In the genomic region with DNA sequence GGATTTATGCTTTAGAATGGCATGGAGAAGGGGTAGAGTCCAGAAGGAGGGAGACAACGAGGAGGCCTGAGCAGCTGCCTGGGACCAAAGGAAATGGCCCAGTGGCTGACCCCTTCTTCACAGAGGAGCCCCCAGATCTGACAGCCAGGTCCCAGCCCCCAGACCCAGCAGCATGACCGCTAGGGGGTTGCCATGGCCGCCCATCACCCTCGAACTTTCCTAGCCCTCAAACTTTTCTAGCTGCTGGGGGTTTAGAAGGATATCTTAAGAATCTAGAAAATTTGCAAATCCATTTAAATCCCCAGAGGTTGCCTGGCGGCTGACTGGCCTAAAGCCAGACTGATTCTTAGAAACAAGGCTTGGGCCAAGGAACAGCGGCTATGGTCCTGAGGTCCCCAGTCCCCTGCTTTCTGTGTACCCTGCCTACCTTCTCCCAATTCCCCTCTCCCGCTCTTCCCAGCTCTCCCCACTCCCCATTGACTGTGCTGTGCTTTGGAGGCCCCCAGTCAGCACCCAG, we compare ENCODE assay signal across 1 cellular context.
TF ChIP-seq lines count a peak whose summit lies in the region.

No MANE protein-coding gene starts in this region.

TF ChIP-seq in SK-N-SH treated with all-trans-retinoic acid at 6 μM for 48 hours, 23 proteins besides CTCF, POLR2A, EP300 and RAD21 (continued from another document):
- TF ChIP-seq ZFP30 (CRISPR knock-in tag; IDR thresholded peaks at IDR 0.05) (no peak), TOX (CRISPR knock-in tag; IDR thresholded peaks at IDR 0.05; ENCODE audit: borderline replicate concordance) (no peak), ESRRG (CRISPR knock-in tag; IDR thresholded peaks at IDR 0.05) (no peak), RARB (CRISPR knock-in tag; IDR thresholded peaks at IDR 0.05) (no peak), ZNF70 (CRISPR knock-in tag; IDR thresholded peaks at IDR 0.05) (no peak), PPARA (CRISPR knock-in tag; IDR thresholded peaks at IDR 0.05; ENCODE audit: borderline replicate concordance) (no peak), ARNTL (CRISPR knock-in tag; IDR thresholded peaks at IDR 0.05; ENCODE audit: borderline replicate concordance, low read depth) (no peak), ISL1 (CRISPR knock-in tag; IDR thresholded peaks at IDR 0.05) (no peak), ZNF565 (CRISPR knock-in tag; conservative IDR thresholded peaks at IDR 0.05; ENCODE audit: low read depth) (no peak), SNAI2 (CRISPR knock-in tag; IDR thresholded peaks at IDR 0.05) (no peak)
- TF ChIP-seq, protein P1, sequence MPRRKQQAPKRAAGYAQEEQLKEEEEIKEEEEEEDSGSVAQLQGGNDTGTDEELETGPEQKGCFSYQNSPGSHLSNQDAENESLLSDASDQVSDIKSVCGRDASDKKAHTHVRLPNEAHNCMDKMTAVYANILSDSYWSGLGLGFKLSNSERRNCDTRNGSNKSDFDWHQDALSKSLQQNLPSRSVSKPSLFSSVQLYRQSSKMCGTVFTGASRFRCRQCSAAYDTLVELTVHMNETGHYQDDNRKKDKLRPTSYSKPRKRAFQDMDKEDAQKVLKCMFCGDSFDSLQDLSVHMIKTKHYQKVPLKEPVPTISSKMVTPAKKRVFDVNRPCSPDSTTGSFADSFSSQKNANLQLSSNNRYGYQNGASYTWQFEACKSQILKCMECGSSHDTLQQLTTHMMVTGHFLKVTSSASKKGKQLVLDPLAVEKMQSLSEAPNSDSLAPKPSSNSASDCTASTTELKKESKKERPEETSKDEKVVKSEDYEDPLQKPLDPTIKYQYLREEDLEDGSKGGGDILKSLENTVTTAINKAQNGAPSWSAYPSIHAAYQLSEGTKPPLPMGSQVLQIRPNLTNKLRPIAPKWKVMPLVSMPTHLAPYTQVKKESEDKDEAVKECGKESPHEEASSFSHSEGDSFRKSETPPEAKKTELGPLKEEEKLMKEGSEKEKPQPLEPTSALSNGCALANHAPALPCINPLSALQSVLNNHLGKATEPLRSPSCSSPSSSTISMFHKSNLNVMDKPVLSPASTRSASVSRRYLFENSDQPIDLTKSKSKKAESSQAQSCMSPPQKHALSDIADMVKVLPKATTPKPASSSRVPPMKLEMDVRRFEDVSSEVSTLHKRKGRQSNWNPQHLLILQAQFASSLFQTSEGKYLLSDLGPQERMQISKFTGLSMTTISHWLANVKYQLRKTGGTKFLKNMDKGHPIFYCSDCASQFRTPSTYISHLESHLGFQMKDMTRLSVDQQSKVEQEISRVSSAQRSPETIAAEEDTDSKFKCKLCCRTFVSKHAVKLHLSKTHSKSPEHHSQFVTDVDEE (CRISPR knock-in tag; IDR thresholded peaks at IDR 0.05), result no peak
- TF ChIP-seq, protein P2, sequence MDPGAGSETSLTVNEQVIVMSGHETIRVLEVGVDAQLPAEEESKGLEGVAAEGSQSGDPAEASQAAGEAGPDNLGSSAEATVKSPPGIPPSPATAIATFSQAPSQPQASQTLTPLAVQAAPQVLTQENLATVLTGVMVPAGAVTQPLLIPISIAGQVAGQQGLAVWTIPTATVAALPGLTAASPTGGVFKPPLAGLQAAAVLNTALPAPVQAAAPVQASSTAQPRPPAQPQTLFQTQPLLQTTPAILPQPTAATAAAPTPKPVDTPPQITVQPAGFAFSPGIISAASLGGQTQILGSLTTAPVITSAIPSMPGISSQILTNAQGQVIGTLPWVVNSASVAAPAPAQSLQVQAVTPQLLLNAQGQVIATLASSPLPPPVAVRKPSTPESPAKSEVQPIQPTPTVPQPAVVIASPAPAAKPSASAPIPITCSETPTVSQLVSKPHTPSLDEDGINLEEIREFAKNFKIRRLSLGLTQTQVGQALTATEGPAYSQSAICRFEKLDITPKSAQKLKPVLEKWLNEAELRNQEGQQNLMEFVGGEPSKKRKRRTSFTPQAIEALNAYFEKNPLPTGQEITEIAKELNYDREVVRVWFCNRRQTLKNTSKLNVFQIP (CRISPR knock-in tag; IDR thresholded peaks at IDR 0.05; ENCODE audit: borderline replicate concordance, low read depth), result no peak
- TF ChIP-seq, protein P3, sequence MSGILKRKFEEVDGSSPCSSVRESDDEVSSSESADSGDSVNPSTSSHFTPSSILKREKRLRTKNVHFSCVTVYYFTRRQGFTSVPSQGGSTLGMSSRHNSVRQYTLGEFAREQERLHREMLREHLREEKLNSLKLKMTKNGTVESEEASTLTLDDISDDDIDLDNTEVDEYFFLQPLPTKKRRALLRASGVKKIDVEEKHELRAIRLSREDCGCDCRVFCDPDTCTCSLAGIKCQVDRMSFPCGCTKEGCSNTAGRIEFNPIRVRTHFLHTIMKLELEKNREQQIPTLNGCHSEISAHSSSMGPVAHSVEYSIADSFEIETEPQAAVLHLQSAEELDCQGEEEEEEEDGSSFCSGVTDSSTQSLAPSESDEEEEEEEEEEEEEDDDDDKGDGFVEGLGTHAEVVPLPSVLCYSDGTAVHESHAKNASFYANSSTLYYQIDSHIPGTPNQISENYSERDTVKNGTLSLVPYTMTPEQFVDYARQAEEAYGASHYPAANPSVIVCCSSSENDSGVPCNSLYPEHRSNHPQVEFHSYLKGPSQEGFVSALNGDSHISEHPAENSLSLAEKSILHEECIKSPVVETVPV (CRISPR knock-in tag; IDR thresholded peaks at IDR 0.05), result no peak
